Comparison of ENCODE assay signal across 8 cellular contexts in the genomic region with DNA sequence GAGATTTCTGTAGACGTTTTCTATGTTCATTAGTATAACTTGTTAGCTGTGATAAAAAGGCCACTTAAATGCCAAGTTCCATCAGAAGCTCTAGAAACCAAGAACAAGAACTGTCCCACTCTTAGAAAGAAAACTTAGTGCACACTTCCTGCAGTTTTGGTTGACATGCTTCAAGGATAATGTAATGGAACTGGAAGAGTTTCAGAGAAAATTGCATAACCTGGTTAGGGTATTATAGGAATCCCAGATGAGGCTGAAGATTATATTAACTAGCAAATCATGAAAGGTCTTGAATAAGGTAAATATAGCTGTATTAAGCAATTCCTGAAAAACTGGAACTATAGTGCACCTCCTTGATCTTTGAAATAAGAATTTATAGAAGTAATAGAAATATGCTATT. TPM values are rescaled to one million over a fixed set of nuclear protein-coding genes. Genes with fewer than 3 reads are reported as not detected.
DNase-seq lines count a peak whose midpoint lies in the region; TF ChIP-seq lines count a peak whose summit lies in the region.
"Had no signal": no experiment of that assay in that cellular context is flagged by ENCODE, and none has a peak within 500 bp of the region (broad histone marks: within the 10 kb centered on the region; RNA-seq: fewer than 3 reads in every experiment).

No MANE protein-coding gene starts in this region.

- H3K79me2 ChIP-seq in hepatocyte = peaks cover 38% of the 10 kb centered on the region

- H3K9me3 ChIP-seq in ascending aorta (no peaks in the 10 kb centered on the region), hepatocyte (ENCODE audit: low read depth) (no peaks in the 10 kb centered on the region), stomach smooth muscle (ENCODE audit: control insufficient read depth in 2 of 2, low read length in 2 of 2) (no peaks in the 10 kb centered on the region)

- peaks cover 7% of the 10 kb centered on the region for H3K36me3 Mint-ChIP-seq in HFFc6 (ENCODE audit: low read depth)
- no peaks in the 10 kb centered on the region for H3K36me3 Mint-ChIP-seq in activated T-cell treated with anti-CD3 and anti-CD28 coated beads, Interleukin-2, amount 50 U/mL, for 24 hours (ENCODE audit: low read depth)
- H3K36me3 Mint-ChIP-seq: natural killer cell treated with Interleukin-12 subunit alpha and Interleukin-12 subunit beta and Interleukin-15 and Interleukin-18, amount 100 ng/mL, for 72 hours had no signal

- H3K27ac Mint-ChIP-seq in HFFc6 = peak overlapping the region; percentile 75
- H3K27ac Mint-ChIP-seq in activated T-cell treated with anti-CD3 and anti-CD28 coated beads, Interleukin-2, amount 50 U/mL, for 24 hours = no peak overlapping the region
- H3K27ac Mint-ChIP-seq: natural killer cell treated with Interleukin-12 subunit alpha and Interleukin-12 subunit beta and Interleukin-15 and Interleukin-18, amount 100 ng/mL, for 72 hours had no signal

- no peak overlapping the region for H3K9ac ChIP-seq in stomach smooth muscle (ENCODE audit: low read length in 2 of 2)

- H3K27me3 ChIP-seq in ascending aorta (no peaks in the 10 kb centered on the region), hepatocyte (no peaks in the 10 kb centered on the region), stomach smooth muscle (ENCODE audit: control insufficient read depth in 1 of 2, insufficient read depth in 2 of 2, low read length in 2 of 2) (no peaks in the 10 kb centered on the region)

- H4K20me1 ChIP-seq in hepatocyte (ENCODE audit: insufficient read depth, poor library complexity, severe bottlenecking) = no peaks in the 10 kb centered on the region

- H3K36me3 ChIP-seq in ascending aorta (no peaks in the 10 kb centered on the region), hepatocyte (replicated peaks; ENCODE audit: insufficient read depth, low read depth) (no peaks in the 10 kb centered on the region), stomach smooth muscle (ENCODE audit: control insufficient read depth in 2 of 2, insufficient read depth in 2 of 2, low read length in 2 of 2) (no peaks in the 10 kb centered on the region)

- peaks cover 68% of the 10 kb centered on the region for H3K4me1 Mint-ChIP-seq in HFFc6 (ENCODE audit: low read depth)
- H3K4me1 Mint-ChIP-seq in activated T-cell treated with anti-CD3 and anti-CD28 coated beads, Interleukin-2, amount 50 U/mL, for 24 hours (ENCODE audit: low read depth) = peaks cover 35% of the 10 kb centered on the region

- WGBS in hepatocyte (ENCODE audit: low lambda C conversion rate, missing lambda C conversion rate) = 53% methylated on average over 1 of the region's 1 CpG

- H2AFZ ChIP-seq in hepatocyte = no peak overlapping the region

- intact Hi-C loops in ascending aorta (cut with DNase I) = loop anchor here (1.0 to 5.0 kb wide), 5 partner anchors 97 to 729 kb away; partner anchors contain the start of genes HIVEP2, LTV1 and SF3B5

- H3K4me3 Mint-ChIP-seq in HFFc6 = no peak overlapping the region
- no peak overlapping the region for H3K4me3 Mint-ChIP-seq in activated T-cell treated with anti-CD3 and anti-CD28 coated beads, Interleukin-2, amount 50 U/mL, for 24 hours
- H3K4me3 Mint-ChIP-seq: natural killer cell treated with Interleukin-12 subunit alpha and Interleukin-12 subunit beta and Interleukin-15 and Interleukin-18, amount 100 ng/mL, for 72 hours had no signal

- H3K4me2 ChIP-seq in hepatocyte = peak overlapping the region; percentile 71

- no peak for TF ChIP-seq CTCF in HFFc6 (IDR thresholded peaks at IDR 0.05)
- TF ChIP-seq CTCF in ascending aorta (IDR thresholded peaks at IDR 0.05) = no peak
- no peak for TF ChIP-seq CTCF in hepatocyte (IDR thresholded peaks at IDR 0.05; ENCODE audit: poor library complexity)

- peak; percentile 32 for DNase-seq in HFFc6
- DNase-seq in ascending aorta (ENCODE audit: low spot score in 2 of 2) = no peak
- no peak for DNase-seq in hepatocyte (ENCODE audit: low spot score)
- no peak for DNase-seq in GM03348 (ENCODE audit: low spot score)
- no peak for DNase-seq in activated T-cell treated with anti-CD3 and anti-CD28 coated beads, Interleukin-2, amount 50 U/mL, for 24 hours
- no peak for DNase-seq in activated T-cell treated with anti-CD3 and anti-CD28 coated beads, Interleukin-2, amount 50 U/mL, for 1 hour

- no peaks in the 10 kb centered on the region for H3K27me3 Mint-ChIP-seq in HFFc6 (ENCODE audit: insufficient read depth)
- H3K27me3 Mint-ChIP-seq in activated T-cell treated with anti-CD3 and anti-CD28 coated beads, Interleukin-2, amount 50 U/mL, for 24 hours = peaks cover 16% of the 10 kb centered on the region

- H3K9me3 Mint-ChIP-seq in HFFc6 = no peaks in the 10 kb centered on the region
- H3K9me3 Mint-ChIP-seq in activated T-cell treated with anti-CD3 and anti-CD28 coated beads, Interleukin-2, amount 50 U/mL, for 24 hours = peaks cover 3% of the 10 kb centered on the region
- H3K9me3 Mint-ChIP-seq: natural killer cell treated with Interleukin-12 subunit alpha and Interleukin-12 subunit beta and Interleukin-15 and Interleukin-18, amount 100 ng/mL, for 72 hours had no signal

- no peaks in the 10 kb centered on the region for H3K9me2 ChIP-seq in hepatocyte (replicated peaks; ENCODE audit: insufficient read depth)

- H3K27ac ChIP-seq in ascending aorta (peak overlapping the region; percentile 79 to 95), hepatocyte (peak overlapping the region; percentile 87), stomach smooth muscle (ENCODE audit: low read length) (peak overlapping the region; percentile 32)

- peaks cover 4 to 29% of the 10 kb centered on the region in 2 donors for H3K4me1 ChIP-seq in ascending aorta
- peaks cover 39% of the 10 kb centered on the region for H3K4me1 ChIP-seq in hepatocyte (ENCODE audit: insufficient read depth)
- peaks cover 13% of the 10 kb centered on the region for H3K4me1 ChIP-seq in stomach smooth muscle (ENCODE audit: control insufficient read depth, insufficient read depth, low read length)

- H3K4me3 ChIP-seq in ascending aorta (no peak overlapping the region), hepatocyte (no peak overlapping the region), stomach smooth muscle (ENCODE audit: low read length in 2 of 2) (no peak overlapping the region)

RNA-seq across cellular contexts. Expression of gene PHACTR2, which starts 1.8 kb away (rescaled TPM):
- 10 to 100 TPM; 66.7 to 92.7 (median 84.1) TPM for total RNA-seq in HFFc6 (2021; fragmentation: NEBNext Ultra II Directional; extraction: Animal tissue kit (Norgen Biotek cat#: 25700))
- total RNA-seq in ascending aorta (112 TPM), hepatocyte (107 and 111 TPM in 2 replicates)
- 86.6 and 96.8 TPM in 2 replicates for polyA plus RNA-seq in hepatocyte

Comparison
In these comparisons a context has a peak if more than half of its experiments do, and no peak if none do; other contexts are left out.
1. H3K27ac ChIP-seq: peak in every context shown above with its lines; median percentile 87 in ascending aorta; 87 in hepatocyte; 32 in stomach smooth muscle.